1 cellular context compared by ENCODE assay signal in genomic region chr11:108609681-108610080, GRCh38.
TF ChIP-seq lines count a peak whose summit lies in the region.

No MANE protein-coding gene starts in this region.

TF ChIP-seq in K562, 482 proteins besides CTCF, POLR2A, EP300 and RAD21 (continued from another document and continues in another):
- TF ChIP-seq CHD7 (IDR thresholded peaks at IDR 0.05; ENCODE audit: low read depth, low read length) (no peak), SIN3A (IDR thresholded peaks at IDR 0.05; ENCODE audit: borderline replicate concordance in 2 of 2, control insufficient read depth in 1 of 2, low read depth in 2 of 2, low read length in 2 of 2) (no peak), ZNF354B (CRISPR knock-in tag; IDR thresholded peaks at IDR 0.05) (no peak), EP400 (IDR thresholded peaks at IDR 0.05) (no peak), XRCC4 (IDR thresholded peaks at IDR 0.05; ENCODE audit: extremely low read depth, insufficient read depth, insufficient read length) (no peak), TGIF2 (CRISPR knock-in tag; IDR thresholded peaks at IDR 0.05) (no peak), HMGN3 (IDR thresholded peaks at IDR 0.05; ENCODE audit: borderline replicate concordance, extremely low read depth, insufficient read length, low read depth, low read length) (no peak), ZC3H4 (CRISPR knock-in tag; IDR thresholded peaks at IDR 0.05; ENCODE audit: borderline replicate concordance) (no peak), HSF4 (CRISPR knock-in tag; IDR thresholded peaks at IDR 0.05; ENCODE audit: borderline replicate concordance) (no peak), NFRKB (IDR thresholded peaks at IDR 0.05; ENCODE audit: low read depth) (no peak), WHSC1 (IDR thresholded peaks at IDR 0.05; ENCODE audit: low read length) (no peak), CC2D1A (IDR thresholded peaks at IDR 0.05) (no peak), ZNF551 (CRISPR knock-in tag; IDR thresholded peaks at IDR 0.05) (no peak), ZBTB7A (IDR thresholded peaks at IDR 0.05; ENCODE audit: borderline replicate concordance, control insufficient read depth, low read depth, low read length) (no peak), KLF10 (CRISPR knock-in tag; IDR thresholded peaks at IDR 0.05) (no peak), EGR1 (conservative IDR thresholded peaks at IDR 0.05) (no peak), ZNF253 (CRISPR knock-in tag; conservative IDR thresholded peaks at IDR 0.05) (no peak), SNIP1 (IDR thresholded peaks at IDR 0.05; ENCODE audit: low read depth) (no peak), MAFK (IDR thresholded peaks at IDR 0.05; ENCODE audit: low read length) (no peak), ADNP (tag; IDR thresholded peaks at IDR 0.05) (no peak), IRF9 (tag; IDR thresholded peaks at IDR 0.05) (no peak), MEF2D (tag; conservative IDR thresholded peaks at IDR 0.05; ENCODE audit: low read depth) (no peak), ZBTB11 (CRISPR knock-in tag; IDR thresholded peaks at IDR 0.05) (no peak), SUPT5H (IDR thresholded peaks at IDR 0.05) (no peak), CBFA2T3 (IDR thresholded peaks at IDR 0.05) (peak; percentile 30; the same call in 1 of the 2 replicates), GATA2 (CRISPR knock-in tag; IDR thresholded peaks at IDR 0.05) (no peak), ZNF263 (CRISPR knock-in tag; IDR thresholded peaks at IDR 0.05; ENCODE audit: borderline replicate concordance) (peak; percentile 63; the same call in 1 of the 2 replicates), SOX6 (IDR thresholded peaks at IDR 0.05) (0 out of 2 replicates have a peak, but pooled peaks have one; percentile 19), ARID2 (IDR thresholded peaks at IDR 0.05) (no peak), ZNF511 (CRISPR knock-in tag; IDR thresholded peaks at IDR 0.05) (no peak), MCM7 (IDR thresholded peaks at IDR 0.05) (no peak), RBFOX2 (IDR thresholded peaks at IDR 0.05; ENCODE audit: low read depth, low read length) (no peak), ZNF696 (CRISPR knock-in tag; conservative IDR thresholded peaks at IDR 0.05) (no peak), SMARCE1 (IDR thresholded peaks at IDR 0.05) (0 out of 2 replicates have a peak, but pooled peaks have one; percentile 22), NFE2 (IDR thresholded peaks at IDR 0.05; ENCODE audit: low read depth) (no peak), PTRF (tag; IDR thresholded peaks at IDR 0.05) (no peak), KLF1 (tag; IDR thresholded peaks at IDR 0.05) (no peak), ZNF224 (CRISPR knock-in tag; IDR thresholded peaks at IDR 0.05) (no peak), HNRNPK (IDR thresholded peaks at IDR 0.05; ENCODE audit: low read depth, low read length, poor library complexity, severe bottlenecking) (no peak), ZNF445 (CRISPR knock-in tag; IDR thresholded peaks at IDR 0.05; ENCODE audit: low read depth) (no peak), ZNF140 (CRISPR knock-in tag; IDR thresholded peaks at IDR 0.05) (no peak), CTBP1 (IDR thresholded peaks at IDR 0.05; ENCODE audit: borderline replicate concordance) (peak; percentile 35; the same call in 1 of the 2 replicates), CHD1 (IDR thresholded peaks at IDR 0.05; ENCODE audit: low read length) (no peak), NCOA6 (IDR thresholded peaks at IDR 0.05) (no peak), THRAP3 (IDR thresholded peaks at IDR 0.05; ENCODE audit: borderline replicate concordance) (no peak), EZH2 (IDR thresholded peaks at IDR 0.05; ENCODE audit: borderline replicate concordance, low read depth, low read length) (no peak), TFE3 (CRISPR knock-in tag; IDR thresholded peaks at IDR 0.05) (no peak), ZNF740 (CRISPR knock-in tag; IDR thresholded peaks at IDR 0.05) (no peak), ZNF740 (tag; IDR thresholded peaks at IDR 0.05) (no peak), NRF1 (conservative IDR thresholded peaks at IDR 0.05 in 1 of 2, IDR thresholded peaks at IDR 0.05 in 1 of 2) (no peak), MCM3 (IDR thresholded peaks at IDR 0.05) (no peak), CEBPB (tag; IDR thresholded peaks at IDR 0.05) (no peak; the same call in 1 of the 2 replicates), FOSL1 (tag; conservative IDR thresholded peaks at IDR 0.05) (peak; percentile 87), ZNF217 (CRISPR knock-in tag; IDR thresholded peaks at IDR 0.05) (no peak), ZNF717 (CRISPR knock-in tag; IDR thresholded peaks at IDR 0.05) (no peak), ZBTB34 (CRISPR knock-in tag; IDR thresholded peaks at IDR 0.05) (no peak)
